In the genomic region with DNA sequence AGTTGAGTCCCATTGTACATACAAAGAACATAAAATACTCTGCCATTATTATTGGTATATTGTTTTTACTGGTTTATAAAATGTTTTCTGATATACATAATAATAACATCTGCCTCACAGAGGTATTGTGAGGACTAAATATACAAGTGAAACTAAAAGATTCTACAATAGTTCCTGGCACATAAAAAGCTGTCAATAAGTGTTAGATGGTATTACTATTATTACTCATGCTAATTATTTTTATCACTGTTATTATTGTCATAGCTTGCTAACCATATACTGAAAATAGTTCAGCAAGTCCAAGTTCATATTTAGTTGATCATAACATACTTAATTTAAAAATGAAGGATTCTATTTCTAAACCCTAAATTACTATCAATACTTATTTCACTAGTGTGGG, we compare ENCODE assay signal across 14 cellular contexts. TPM values are rescaled to one million over a fixed set of nuclear protein-coding genes. Genes with fewer than 3 reads are reported as not detected.
DNase-seq lines count a peak whose midpoint lies in the region; ATAC-seq, FAIRE-seq and TF ChIP-seq lines count a peak whose summit lies in the region.
"Had no signal": no experiment of that assay in that cellular context is flagged by ENCODE, and none has a peak within 500 bp of the region (broad histone marks: within the 10 kb centered on the region; RNA-seq: fewer than 3 reads in every experiment).

No MANE protein-coding gene starts in this region.

- no TSS peak for BruUV-seq in GM12878 (replicated peaks; lab: Mats Ljungman, UMichigan)

- RAD21 ChIA-PET in GM12878 (lab: Charles Lee; ENCODE audit: unreplicated experiment), result interaction anchor here (0.6 to 1.7 kb wide), 6 partner anchors 14 to 452 kb away, joined by 3 to 6 read pairs (median 3); no protein-coding TSS in a partner anchor

- intact Hi-C loops in GM12878 (cut with micrococcal nuclease; ENCODE audit: unreplicated experiment), result no loop called here

- in situ Hi-C loops in GM12878 (cut with MboI), result no loop called here

- TF ChIP-seq RAD21 in GM12878 (IDR thresholded peaks at IDR 0.05; ENCODE audit: insufficient read depth, low read depth, low read length), result no peak

- TF ChIP-seq POLR2A in GM12878 (IDR thresholded peaks at IDR 0.05; ENCODE audit: low read depth, low read length), result no peak

- H2AFZ ChIP-seq in GM12878 (ENCODE audit: control insufficient read depth, low read depth, low read length), result no peak overlapping the region

- no peaks in the 10 kb centered on the region for H3K9me3 ChIP-seq in GM12878 (replicated peaks; ENCODE audit: control insufficient read depth, insufficient read depth, low read length)
- H3K9me3 ChIP-seq: upper lobe of right lung had no signal

- ATAC-seq in activated CD4-positive, CD25-positive, alpha-beta regulatory T cell treated with anti-CD3 and anti-CD28 coated beads, Interleukin-2, amount 50 U/mL, for 24 hours, result peak; percentile 60 to 67
- ATAC-seq in GM21423 (IDR thresholded peaks at IDR 0.05; ENCODE audit: unreplicated experiment), result peak; percentile 55
- ATAC-seq in HG03196 (IDR thresholded peaks at IDR 0.05; ENCODE audit: unreplicated experiment), result peak; percentile 56
- ATAC-seq in GM12878, result peak; percentile 70
- ATAC-seq: upper lobe of right lung had no signal

- H3K4me3 ChIP-seq in GM12878, result no peak overlapping the region
- H3K4me3 ChIP-seq: upper lobe of right lung had no signal

- H3K36me3 ChIP-seq in GM12878 (ENCODE audit: control insufficient read depth in 2 of 2, insufficient read depth in 2 of 2, low read length in 1 of 2), result peaks cover 0 to 3% of the 10 kb centered on the region in 2 experiments; a peak in 2 of 4 replicates
- H3K36me3 ChIP-seq: upper lobe of right lung had no signal

- H3K27ac ChIP-seq in GM12878 (ENCODE audit: control insufficient read depth, insufficient read depth), result no peak overlapping the region
- H3K27ac ChIP-seq: upper lobe of right lung had no signal

- no peak; a peak in 1 of 4 replicates for TF ChIP-seq EP300 in GM12878 (IDR thresholded peaks at IDR 0.05; ENCODE audit: borderline replicate concordance in 1 of 2, control insufficient read depth in 1 of 2, low read depth in 2 of 2, low read length in 2 of 2)

- no peak overlapping the region for H3K9ac ChIP-seq in GM12878 (ENCODE audit: control insufficient read depth, insufficient read depth, low read length)

- DNase-seq in activated CD4-positive, CD25-positive, alpha-beta regulatory T cell (lab: John Stamatoyannopoulos, UW), result no peak
- no peak for DNase-seq in GM12878 (ENCODE audit: low read depth, low spot score)
- DNase-seq in NK-92 treated with Interleukin-12 subunit alpha and Interleukin-12 subunit beta, amount 100 ng/mL, for 24 hours (lab: John Stamatoyannopoulos, UW), result no peak
- no peak for DNase-seq in GM03348 (ENCODE audit: low spot score)
- no peak for DNase-seq in pons (ENCODE audit: low spot score)
- DNase-seq: DMS 273 treated with DMSO at 0.1 percent for 48 hours; MM.1S; NCI-H226; stimulated activated CD4-positive, alpha-beta T cell treated with anti-CD3 and anti-CD28 coated beads, Interleukin-12 subunit alpha, Interleukin-12 subunit beta, amount 100 ng/mL, for 4 hours; upper lobe of right lung had no signal

- POLR2A ChIA-PET in GM12878 (lab: Charles Lee), result interaction anchor here (1.0 to 1.6 kb wide), 5 partner anchors 10 to 63 kb away, joined by 3 to 8 read pairs (median 4); no protein-coding TSS in a partner anchor

- CTCF ChIA-PET in GM12878 (lab: Yijun Ruan, JAX), result interaction anchor here (0.8 kb wide), 1 partner anchor 300 kb away, joined by 3 read pairs; no protein-coding TSS in a partner anchor

- no peaks in the 10 kb centered on the region for H3K27me3 ChIP-seq in GM12878 (replicated peaks in 1 of 2; ENCODE audit: control insufficient read depth in 2 of 2, insufficient read depth in 2 of 2, low read length in 1 of 2)
- H3K27me3 ChIP-seq: upper lobe of right lung had no signal

- H3K79me2 ChIP-seq in GM12878 (ENCODE audit: control insufficient read depth, insufficient read depth, low read length), result peaks cover 4% of the 10 kb centered on the region

- H3K4me2 ChIP-seq in GM12878 (ENCODE audit: control insufficient read depth, insufficient read depth), result no peak overlapping the region; the same call in 1 of the 2 replicates

- H3K4me1 ChIP-seq in GM12878 (ENCODE audit: control insufficient read depth, insufficient read depth, low read length), result peaks cover 3% of the 10 kb centered on the region

- no peak for TF ChIP-seq CTCF in GM12878 (IDR thresholded peaks at IDR 0.05 in 2 of 3, conservative IDR thresholded peaks at IDR 0.05 in 1 of 3; ENCODE audit: control insufficient read depth in 2 of 3, extremely low read depth in 1 of 3, insufficient read depth in 1 of 3, low read depth in 3 of 3, low read length in 3 of 3)

- no peaks in the 10 kb centered on the region for H4K20me1 ChIP-seq in GM12878 (ENCODE audit: control insufficient read depth, insufficient read depth)

- no peak for FAIRE-seq in GM12878 (lab: Jason Lieb, UNC)
- FAIRE-seq: A204.1 had no signal

- SMC1A ChIA-PET in GM12878 (lab: Charles Lee; ENCODE audit: uncharacterized antibody, unreplicated experiment), result interaction anchor here (0.8 to 2.8 kb wide), 10 partner anchors 12 to 70 kb away, joined by 3 to 14 read pairs (median 5); no protein-coding TSS in a partner anchor

TF ChIP-seq in GM12878, 131 proteins besides CTCF, POLR2A, EP300 and RAD21 (continues in another document):
- TF ChIP-seq MTA2 (IDR thresholded peaks at IDR 0.05; ENCODE audit: low read depth) (peak; percentile 65; the same call in 1 of the 2 replicates), CHD4 (IDR thresholded peaks at IDR 0.05) (no peak), SP1 (IDR thresholded peaks at IDR 0.05; ENCODE audit: low read depth, low read length) (no peak), MXI1 (IDR thresholded peaks at IDR 0.05; ENCODE audit: low read depth, low read length) (no peak), MYC (IDR thresholded peaks at IDR 0.05; ENCODE audit: insufficient read depth, insufficient read length, insufficient replicate concordance, low read length, severe bottlenecking) (no peak), CREM (IDR thresholded peaks at IDR 0.05; ENCODE audit: low read depth) (peak; percentile 36; the same call in 1 of the 2 replicates), MEF2A (IDR thresholded peaks at IDR 0.05; ENCODE audit: insufficient read depth, low read depth, low read length) (peak; percentile 54; the same call in 1 of the 2 replicates), MEF2B (IDR thresholded peaks at IDR 0.05; ENCODE audit: partially characterized antibody, poor library complexity, severe bottlenecking) (peak; percentile 72), CHD1 (IDR thresholded peaks at IDR 0.05; ENCODE audit: low read depth, low read length) (no peak), HDAC6 (IDR thresholded peaks at IDR 0.05; ENCODE audit: unreplicated experiment) (no peak), TCF12 (IDR thresholded peaks at IDR 0.05; ENCODE audit: low read depth, low read length) (no peak), NFIC (IDR thresholded peaks at IDR 0.05; ENCODE audit: low read depth, low read length) (peak; percentile 22; the same call in 1 of the 2 replicates), DPF2 (IDR thresholded peaks at IDR 0.05) (no peak)
- TF ChIP-seq, protein P1, sequence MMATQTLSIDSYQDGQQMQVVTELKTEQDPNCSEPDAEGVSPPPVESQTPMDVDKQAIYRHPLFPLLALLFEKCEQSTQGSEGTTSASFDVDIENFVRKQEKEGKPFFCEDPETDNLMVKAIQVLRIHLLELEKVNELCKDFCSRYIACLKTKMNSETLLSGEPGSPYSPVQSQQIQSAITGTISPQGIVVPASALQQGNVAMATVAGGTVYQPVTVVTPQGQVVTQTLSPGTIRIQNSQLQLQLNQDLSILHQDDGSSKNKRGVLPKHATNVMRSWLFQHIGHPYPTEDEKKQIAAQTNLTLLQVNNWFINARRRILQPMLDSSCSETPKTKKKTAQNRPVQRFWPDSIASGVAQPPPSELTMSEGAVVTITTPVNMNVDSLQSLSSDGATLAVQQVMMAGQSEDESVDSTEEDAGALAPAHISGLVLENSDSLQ (IDR thresholded peaks at IDR 0.05), result peak; percentile 23; the same call in 1 of the 2 replicates
- TF ChIP-seq, protein P2, sequence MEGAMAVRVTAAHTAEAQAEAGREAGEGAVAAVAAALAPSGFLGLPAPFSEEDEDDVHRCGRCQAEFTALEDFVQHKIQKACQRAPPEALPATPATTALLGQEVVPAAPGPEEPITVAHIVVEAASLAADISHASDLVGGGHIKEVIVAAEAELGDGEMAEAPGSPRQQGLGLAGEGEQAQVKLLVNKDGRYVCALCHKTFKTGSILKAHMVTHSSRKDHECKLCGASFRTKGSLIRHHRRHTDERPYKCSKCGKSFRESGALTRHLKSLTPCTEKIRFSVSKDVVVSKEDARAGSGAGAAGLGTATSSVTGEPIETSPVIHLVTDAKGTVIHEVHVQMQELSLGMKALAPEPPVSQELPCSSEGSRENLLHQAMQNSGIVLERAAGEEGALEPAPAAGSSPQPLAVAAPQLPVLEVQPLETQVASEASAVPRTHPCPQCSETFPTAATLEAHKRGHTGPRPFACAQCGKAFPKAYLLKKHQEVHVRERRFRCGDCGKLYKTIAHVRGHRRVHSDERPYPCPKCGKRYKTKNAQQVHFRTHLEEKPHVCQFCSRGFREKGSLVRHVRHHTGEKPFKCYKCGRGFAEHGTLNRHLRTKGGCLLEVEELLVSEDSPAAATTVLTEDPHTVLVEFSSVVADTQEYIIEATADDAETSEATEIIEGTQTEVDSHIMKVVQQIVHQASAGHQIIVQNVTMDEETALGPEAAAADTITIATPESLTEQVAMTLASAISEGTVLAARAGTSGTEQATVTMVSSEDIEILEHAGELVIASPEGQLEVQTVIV (IDR thresholded peaks at IDR 0.05; ENCODE audit: borderline replicate concordance, partially characterized antibody), result no peak

RNA-seq across cellular contexts. Expression of a gene that starts 34.4 kb away (rescaled TPM):
- total RNA-seq in GM12878 (2013; cell fraction: nucleolus; rRNA removed), result 121 and 128 TPM in 2 replicates
- total RNA-seq in GM12878 (2014; rRNA removed) (27.3 and 27.8 TPM in 2 replicates), GM12878 (2014; rRNA removed; fragmentation: Illumina TruSeq; extraction: Trizol) (34.0 and 35.3 TPM in 2 replicates), GM12878 (2021) (186 and 194 TPM in 2 replicates)
- polyA plus RNA-seq in GM12878 (2011; ENCODE audit: low read depth), result 72.3 TPM
- polyA plus RNA-seq in GM12878 (2011; rRNA removed) (100 and 164 TPM in 2 replicates), GM12878 (2014; fragmentation: Illumina TruSeq; extraction: Trizol) (46.4 and 59.9 TPM in 2 replicates), GM12878 (2014; fragmentation: Nextera tagmentation; extraction: Ambion mirVana) (10 to 100 TPM; 23.7 to 61.5 TPM), GM12878 (2014; rRNA removed) (51.3 and 60.2 TPM in 2 replicates), GM12878 (2016; fragmentation: Nextera tagmentation; extraction: Ambion mirVana) (100 to 1,000 TPM in 1 of 2 experiments, 10 to 100 TPM in 1; 97.0 to 147 TPM)
- polyA plus RNA-seq in GM12878 (2011; cell fraction: cytosol; rRNA removed), result 153 and 176 TPM in 2 replicates
- 119 and 192 TPM in 2 replicates for polyA plus RNA-seq in GM12878 (2011; cell fraction: nucleus; rRNA removed)
- 131 and 205 TPM in 2 replicates for polyA plus RNA-seq in GM12878 (2012)
- 209 and 266 TPM in 2 replicates for polyA minus RNA-seq in GM12878 (2011; rRNA and poly(A)+ RNA removed)
- polyA minus RNA-seq in GM12878 (2011; cell fraction: cytosol; rRNA and poly(A)+ RNA removed), result 81.5 and 90.4 TPM in 2 replicates
- 130 and 142 TPM in 2 replicates for polyA minus RNA-seq in GM12878 (2011; cell fraction: nucleus; rRNA and poly(A)+ RNA removed)
